In the genomic region with DNA sequence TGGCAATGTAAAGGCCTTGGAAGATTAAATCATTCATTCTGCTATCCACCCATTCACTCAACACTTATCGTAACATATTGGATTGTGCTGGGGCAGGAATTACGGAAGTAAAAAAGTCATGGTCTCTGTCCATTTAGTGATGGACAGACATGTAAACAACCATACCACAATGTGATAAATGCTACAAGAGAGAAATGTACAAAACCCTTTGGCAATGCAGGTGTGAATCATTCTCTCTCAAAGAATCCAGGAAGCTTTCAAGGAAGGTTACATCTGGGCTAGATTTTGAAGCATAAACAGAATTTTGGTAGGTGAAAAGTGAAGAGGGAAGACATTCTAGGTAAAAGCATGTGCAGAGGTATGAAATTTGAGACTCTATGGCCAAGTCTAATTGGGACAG, we compare ENCODE assay signal across 14 cellular contexts.
DNase-seq lines count a peak whose midpoint lies in the region; FAIRE-seq and TF ChIP-seq lines count a peak whose summit lies in the region.
"Had no signal": no experiment of that assay in that cellular context is flagged by ENCODE, and none has a peak within 500 bp of the region (broad histone marks: within the 10 kb centered on the region; RNA-seq: fewer than 3 reads in every experiment).

No MANE protein-coding gene starts in this region.

- H3K9ac ChIP-seq in trophoblast cell (ENCODE audit: low read length) = no peak overlapping the region
- H3K9ac ChIP-seq: GM23248 had no signal

- TF ChIP-seq CTCF in epithelial cell of esophagus (IDR thresholded peaks at IDR 0.05; ENCODE audit: insufficient read depth, low read depth, low read length, missing control alignments) = no peak

- H3K79me1 ChIP-seq in trophoblast cell (ENCODE audit: low read length) = no peaks in the 10 kb centered on the region

- H3K4me3 ChIP-seq in epithelial cell of esophagus (ENCODE audit: low read length) (no peak overlapping the region), trophoblast cell (ENCODE audit: low read depth, low read length) (no peak overlapping the region)
- H3K4me3 ChIP-seq: A549, GM23248 had no signal

- no peak overlapping the region for H2AK5ac ChIP-seq in trophoblast cell (ENCODE audit: low read length)

- H2BK5ac ChIP-seq in trophoblast cell (ENCODE audit: low read depth, low read length, poor library complexity) = no peak overlapping the region

- FAIRE-seq in GM19239 (lab: Jason Lieb, UNC) = peak; percentile 42
- FAIRE-seq: GM18507 had no signal

- no peak overlapping the region for H4K8ac ChIP-seq in trophoblast cell (ENCODE audit: low read depth, low read length)

- H3K27ac ChIP-seq in trophoblast cell (ENCODE audit: low read depth, low read length) = no peak overlapping the region
- H3K27ac ChIP-seq: A549, GM23248 had no signal

- WGBS in trophoblast cell (ENCODE audit: extremely low coverage, insufficient coverage, insufficient read length) = no CpG with 5 or more reads among the region's 2 CpGs

- no peak overlapping the region for H3K4ac ChIP-seq in trophoblast cell (ENCODE audit: low read depth, low read length)

- no peaks in the 10 kb centered on the region for H3K36me3 ChIP-seq in trophoblast cell (ENCODE audit: control insufficient read depth in 1 of 2, insufficient read depth in 2 of 2, low read length in 2 of 2)

- peaks cover 0 to 3% of the 10 kb centered on the region in 2 experiments for H3K4me1 ChIP-seq in trophoblast cell (ENCODE audit: control insufficient read depth in 1 of 2, insufficient read depth in 2 of 2, low read length in 2 of 2)
- H3K4me1 ChIP-seq: A549 had no signal

- DNase-seq in GM19239 (ENCODE audit: insufficient read length, low spot score) (no peak), epithelial cell of esophagus (ENCODE audit: low read depth) (peak; percentile 11), trophoblast cell (peak; percentile 68 to 92), putamen (ENCODE audit: low spot score) (no peak), GOT3 (lab: John Stamatoyannopoulos, UW) (no peak)
- DNase-seq in activated CD4-positive, alpha-beta T cell treated with anti-CD3 and anti-CD28 coated beads for 48 hours = no peak
- DNase-seq: CD4-positive, CD25-positive, alpha-beta regulatory T cell; DMS53; GF-D8; GM23248; H7; KG1 had no signal

- H2AFZ ChIP-seq in trophoblast cell (ENCODE audit: insufficient read depth, low read length, poor library complexity) = no peak overlapping the region
- H2AFZ ChIP-seq: GM23248 had no signal

- H4K12ac ChIP-seq in trophoblast cell (ENCODE audit: low read depth, low read length) = no peak overlapping the region

- H3K27me3 ChIP-seq in trophoblast cell (ENCODE audit: insufficient read depth, low read length) = no peaks in the 10 kb centered on the region

- H3K79me2 ChIP-seq in trophoblast cell (ENCODE audit: control insufficient read depth, insufficient read depth, low read length, poor library complexity) = no peaks in the 10 kb centered on the region

- H3K14ac ChIP-seq in trophoblast cell (ENCODE audit: low read length) = no peak overlapping the region

- H2BK12ac ChIP-seq in trophoblast cell (ENCODE audit: low read length) = no peak overlapping the region

- no peak overlapping the region for H4K91ac ChIP-seq in trophoblast cell (ENCODE audit: low read depth, low read length)

- no peak overlapping the region for H2BK120ac ChIP-seq in trophoblast cell (ENCODE audit: insufficient read depth, low read length, poor library complexity)

- H3K23ac ChIP-seq in trophoblast cell (ENCODE audit: low read length) = no peak overlapping the region

- no peak overlapping the region for H3K18ac ChIP-seq in trophoblast cell (ENCODE audit: low read length)

- H3K4me2 ChIP-seq in trophoblast cell (ENCODE audit: low read length) = no peak overlapping the region
- H3K4me2 ChIP-seq: A549 had no signal

- H3K9me3 ChIP-seq in trophoblast cell (ENCODE audit: insufficient read depth, low read depth, low read length) = no peaks in the 10 kb centered on the region
- H3K9me3 ChIP-seq: A549 had no signal

Comparison
In these comparisons a context has a peak if more than half of its experiments do, and no peak if none do; other contexts are left out.
1. DNase-seq: peak in epithelial cell of esophagus (single experiment) and trophoblast cell (2 of 2); none in GM19239 (single experiment), putamen (single experiment), activated CD4-positive, alpha-beta T cell treated with anti-CD3 and anti-CD28 coated beads for 48 hours (single experiment) and GOT3 (single experiment).